ENCODE assay signal across 13 cellular contexts in genomic region chr16:11308493-11309283, GRCh38. TPM values are rescaled to one million over a fixed set of nuclear protein-coding genes. Genes with fewer than 3 reads are reported as not detected.
DNase-seq lines count a peak whose midpoint lies in the region; ATAC-seq, FAIRE-seq and TF ChIP-seq lines count a peak whose summit lies in the region.
"Had no signal": no experiment of that assay in that cellular context is flagged by ENCODE, and none has a peak within 500 bp of the region (broad histone marks: within the 10 kb centered on the region; RNA-seq: fewer than 3 reads in every experiment).

No MANE protein-coding gene starts in this region.

- peak overlapping the region; percentile 57 for H3K4me2 ChIP-seq in HepG2 (ENCODE audit: low read depth, low read length)
- H3K4me2 ChIP-seq in MM.1S (ENCODE audit: low read depth, low read length) = peak overlapping the region; percentile 93; the same call in 1 of the 2 replicates

- no peak; the same call in 1 of the 2 replicates for TF ChIP-seq RAD21 in HepG2 (CRISPR knock-in tag; IDR thresholded peaks at IDR 0.05)

- H4K20me1 ChIP-seq in HepG2 (ENCODE audit: insufficient read depth, low read length) = no peaks in the 10 kb centered on the region
- H4K20me1 ChIP-seq in MM.1S (ENCODE audit: insufficient read depth, low read length) = no peaks in the 10 kb centered on the region

- CTCF ChIA-PET in HepG2 (lab: Yijun Ruan, JAX; ENCODE audit: low intra/inter-chr PET ratio, low total read pairs) = no interaction called here

- ATAC-seq in HepG2 (peak; percentile 39), right lobe of liver (no peak), esophagus mucosa (peak; percentile 55)
- ATAC-seq: stimulated activated effector memory CD8-positive, alpha-beta T cell treated with anti-CD3 and anti-CD28 coated beads, Interleukin-12 subunit alpha, Interleukin-12 subunit beta, amount 100 ng/mL, for 72 hours had no signal

- intact Hi-C loops in HepG2 (cut with micrococcal nuclease; ENCODE audit: unreplicated experiment) (no loop called here), right lobe of liver (cut with DNase I) (no loop called here)

- no TSS peak for BruUV-seq in HepG2 (replicated peaks; lab: Mats Ljungman, UMichigan)

- H3K4me3 ChIP-seq in HepG2 (replicated peaks in 1 of 3; ENCODE audit: insufficient read depth in 1 of 3, low read depth in 2 of 3, low read length in 3 of 3) (peak overlapping the region in 1 of 3 experiments; percentile 35; a peak in 1 of 6 replicates), right lobe of liver (no peak overlapping the region), MM.1S (ENCODE audit: low read length) (no peak overlapping the region)
- H3K4me3 ChIP-seq: SJSA1 had no signal

- H3F3A ChIP-seq in MM.1S (ENCODE audit: insufficient read depth, low read length) = peaks cover 45% of the 10 kb centered on the region

- no peaks in the 10 kb centered on the region for H3K36me3 ChIP-seq in HepG2 (replicated peaks in 1 of 2; ENCODE audit: control insufficient read depth in 1 of 2, insufficient read depth in 2 of 2, low read length in 2 of 2)
- H3K36me3 ChIP-seq in right lobe of liver = no peaks in the 10 kb centered on the region
- no peaks in the 10 kb centered on the region for H3K36me3 ChIP-seq in MM.1S (replicated peaks; ENCODE audit: insufficient read depth, low read length)
- H3K36me3 ChIP-seq: SJSA1 had no signal

- DNase-seq in HepG2 (ENCODE audit: low spot score) (peak; percentile 87), right lobe of liver (no peak), MM.1S (peak; percentile 84), urothelium cell line (ENCODE audit: low spot score) (peak; percentile 58), OCI-M2 (lab: John Stamatoyannopoulos, UW; ENCODE audit: unreplicated experiment) (no peak), RCC 7860 (ENCODE audit: low spot score) (no peak)
- DNase-seq in activated effector memory CD4-positive, alpha-beta T cell treated with Interleukin-2 at 50 U/mL for 16 hours = no peak
- DNase-seq: NCI-H2171 treated with DMSO at 0.1 percent for 48 hours had no signal

- in situ Hi-C loops in HepG2 (cut with HindIII; ENCODE audit: extremely low pct_ligation_motif_present, low pct_unique_long_range_greater_than_20kb) = no loop called here

- H3K79me2 ChIP-seq in HepG2 (ENCODE audit: insufficient read depth, low read length) = no peaks in the 10 kb centered on the region
- H3K79me2 ChIP-seq in MM.1S (ENCODE audit: low read length) = no peaks in the 10 kb centered on the region

- peaks cover 84% of the 10 kb centered on the region for H3K4me1 ChIP-seq in HepG2 (ENCODE audit: insufficient read depth, low read length)
- H3K4me1 ChIP-seq in right lobe of liver = peaks cover 0 to 15% (median 0%) of the 10 kb centered on the region in 4 donors
- H3K4me1 ChIP-seq in MM.1S (ENCODE audit: low read length) = peaks cover 46% of the 10 kb centered on the region

- 27% methylated on average over 6 of the region's 15 CpGs for WGBS in HepG2 (ENCODE audit: low lambda C conversion rate)
- WGBS in right lobe of liver (ENCODE audit: insufficient coverage, low coverage, low lambda C conversion rate, missing lambda C conversion rate) = no CpG with 5 or more reads among the region's 15 CpGs

- FAIRE-seq in HepG2 (lab: Jason Lieb, UNC) (no peak), urothelium cell line (lab: Jason Lieb, UNC) (no peak), RCC 7860 (lab: Jason Lieb, UNC) (no peak)

- TF ChIP-seq POLR2A in HepG2 (IDR thresholded peaks at IDR 0.05; ENCODE audit: insufficient read depth in 1 of 2, low read depth in 2 of 2, low read length in 2 of 2) = peak in 1 of 2 experiments; percentile 56; a peak in 2 of 4 replicates
- no peak for TF ChIP-seq POLR2A in right lobe of liver (IDR thresholded peaks at IDR 0.05)

- TF ChIP-seq EP300 in HepG2 (IDR thresholded peaks at IDR 0.05; ENCODE audit: low read depth in 2 of 2, low read length in 2 of 2) (peak in 1 of 2 experiments; percentile 56; a peak in 1 of 4 replicates), HepG2 (CRISPR knock-in tag; IDR thresholded peaks at IDR 0.05; ENCODE audit: borderline replicate concordance) (peak; percentile 73)

- POLR2A ChIA-PET in HepG2 (lab: Yijun Ruan, JAX) = interaction anchor here (1.0 to 7.4 kb wide), 18 partner anchors 11 to 489 kb away, joined by 3 to 234 read pairs (median 6); partner anchors contain the start of genes PRM2, PRM3, SOCS1 and TNP2

- no peaks in the 10 kb centered on the region for H3K9me3 ChIP-seq in HepG2 (ENCODE audit: low read length)
- H3K9me3 ChIP-seq in right lobe of liver = no peaks in the 10 kb centered on the region
- no peaks in the 10 kb centered on the region for H3K9me3 ChIP-seq in MM.1S (replicated peaks; ENCODE audit: insufficient read depth, low read length)
- H3K9me3 ChIP-seq: SJSA1 had no signal

- H3K27ac ChIP-seq in HepG2 (ENCODE audit: extremely low read length, insufficient read depth, low read length) = peak overlapping the region; percentile 89
- no peak overlapping the region for H3K27ac ChIP-seq in right lobe of liver
- H3K27ac ChIP-seq in MM.1S (ENCODE audit: low read length) = peak overlapping the region; percentile 100

- H3K9me2 ChIP-seq in MM.1S (replicated peaks; ENCODE audit: insufficient read depth, low read length) = no peaks in the 10 kb centered on the region

- H3K27me3 ChIP-seq in HepG2 (ENCODE audit: control insufficient read depth in 1 of 2, insufficient read depth in 2 of 2, low read length in 2 of 2) = no peaks in the 10 kb centered on the region
- H3K27me3 ChIP-seq in right lobe of liver = no peaks in the 10 kb centered on the region
- no peaks in the 10 kb centered on the region for H3K27me3 ChIP-seq in MM.1S (replicated peaks; ENCODE audit: insufficient read depth, low read length)
- H3K27me3 ChIP-seq: SJSA1 had no signal

- H2AFZ ChIP-seq in HepG2 (ENCODE audit: low read length) = no peak overlapping the region
- no peak overlapping the region for H2AFZ ChIP-seq in MM.1S (ENCODE audit: low read length)

- TF ChIP-seq CTCF in HepG2 (CRISPR knock-in tag; IDR thresholded peaks at IDR 0.05) = peak; percentile 29; the same call in 1 of the 2 replicates
- no peak for TF ChIP-seq CTCF in right lobe of liver (IDR thresholded peaks at IDR 0.05)
- TF ChIP-seq CTCF in MM.1S (IDR thresholded peaks at IDR 0.05; ENCODE audit: low read length) = no peak

- H3K9ac ChIP-seq in HepG2 (ENCODE audit: insufficient read depth, low read depth, low read length) (peak overlapping the region; percentile 62), MM.1S (ENCODE audit: low read length) (peak overlapping the region; percentile 86)

RNA-seq across cellular contexts. Expression of gene PRM1, which starts 27.6 kb away (rescaled TPM):
- total RNA-seq in HepG2 (2016; rRNA removed; fragmentation: Illumina TruSeq; extraction: Trizol) (not detected in 2 replicates), right lobe of liver (not detected), esophagus mucosa (not detected)
- total RNA-seq in HepG2 (2016; cell fraction: cytosol; rRNA removed; fragmentation: Illumina TruSeq; extraction: Trizol; ENCODE audit: low read depth) = not detected in 2 replicates
- total RNA-seq in HepG2 (2016; cell fraction: insoluble cytoplasmic fraction; rRNA removed; fragmentation: Illumina TruSeq; extraction: Trizol) = not detected in 2 replicates
- not detected in 2 replicates for total RNA-seq in HepG2 (2016; cell fraction: membrane; rRNA removed; fragmentation: Illumina TruSeq; extraction: Trizol)
- not detected in 2 replicates for total RNA-seq in HepG2 (2016; cell fraction: nucleus; rRNA removed; fragmentation: Illumina TruSeq; extraction: Trizol)
- polyA plus RNA-seq in HepG2 (2011; rRNA removed) = not detected in 2 replicates
- 0.44 TPM in 1 of 2 replicates, not detected in the other for polyA plus RNA-seq in HepG2 (2011; cell fraction: cytosol; rRNA removed)
- not detected in 2 replicates for polyA plus RNA-seq in HepG2 (2011; cell fraction: nucleus; rRNA removed)
- polyA plus RNA-seq in HepG2 (2012) = not detected in 2 replicates
- not detected in 2 replicates for polyA plus RNA-seq in HepG2 (2016; cell fraction: cytosol; fragmentation: Illumina TruSeq; extraction: Trizol; ENCODE audit: low read depth)
- not detected in 2 replicates for polyA plus RNA-seq in HepG2 (2016; cell fraction: insoluble cytoplasmic fraction; fragmentation: Illumina TruSeq; extraction: Trizol; ENCODE audit: low read depth)
- polyA plus RNA-seq in HepG2 (2016; cell fraction: membrane; fragmentation: Illumina TruSeq; extraction: Trizol; ENCODE audit: low read depth) = not detected in 2 replicates
- not detected in 2 replicates for polyA plus RNA-seq in HepG2 (2016; cell fraction: nucleus; fragmentation: Illumina TruSeq; extraction: Trizol; ENCODE audit: insufficient read depth, low read depth)
- not detected in 2 replicates for polyA minus RNA-seq in HepG2 (2011; rRNA and poly(A)+ RNA removed; ENCODE audit: low replicate concordance)
- polyA minus RNA-seq in HepG2 (2011; cell fraction: cytosol; rRNA and poly(A)+ RNA removed) = not detected in 2 replicates
- polyA minus RNA-seq in HepG2 (2011; cell fraction: nucleus; rRNA and poly(A)+ RNA removed) = not detected in 2 replicates
- total RNA-seq: cerebellum, SJSA1 had no signal
- polyA plus RNA-seq: neural cell had no signal

RNA-seq across cellular contexts. Expression of gene PRM2, which starts 32.4 kb away (rescaled TPM):
- total RNA-seq in HepG2 (2016; rRNA removed; fragmentation: Illumina TruSeq; extraction: Trizol) (not detected in 2 replicates), right lobe of liver (not detected), esophagus mucosa (not detected)
- 0.61 TPM in 1 of 2 replicates, not detected in the other for total RNA-seq in HepG2 (2016; cell fraction: cytosol; rRNA removed; fragmentation: Illumina TruSeq; extraction: Trizol; ENCODE audit: low read depth)
- total RNA-seq in HepG2 (2016; cell fraction: insoluble cytoplasmic fraction; rRNA removed; fragmentation: Illumina TruSeq; extraction: Trizol) = not detected in 2 replicates
- total RNA-seq in HepG2 (2016; cell fraction: membrane; rRNA removed; fragmentation: Illumina TruSeq; extraction: Trizol) = 0.28 and 0.52 TPM in 2 replicates
- not detected in 2 replicates for total RNA-seq in HepG2 (2016; cell fraction: nucleus; rRNA removed; fragmentation: Illumina TruSeq; extraction: Trizol)
- polyA plus RNA-seq in HepG2 (2011; rRNA removed) = 0.54 TPM in 1 of 2 replicates, not detected in the other
- 0.19 and 0.26 TPM in 2 replicates for polyA plus RNA-seq in HepG2 (2011; cell fraction: cytosol; rRNA removed)
- not detected in 2 replicates for polyA plus RNA-seq in HepG2 (2011; cell fraction: nucleus; rRNA removed)
- not detected in 2 replicates for polyA plus RNA-seq in HepG2 (2012)
- polyA plus RNA-seq in HepG2 (2016; cell fraction: cytosol; fragmentation: Illumina TruSeq; extraction: Trizol; ENCODE audit: low read depth) = 1.6 and 2.0 TPM in 2 replicates
- 0.56 TPM in 1 of 2 replicates, not detected in the other for polyA plus RNA-seq in HepG2 (2016; cell fraction: insoluble cytoplasmic fraction; fragmentation: Illumina TruSeq; extraction: Trizol; ENCODE audit: low read depth)
- 0.55 and 0.73 TPM in 2 replicates for polyA plus RNA-seq in HepG2 (2016; cell fraction: membrane; fragmentation: Illumina TruSeq; extraction: Trizol; ENCODE audit: low read depth)
- not detected in 2 replicates for polyA plus RNA-seq in HepG2 (2016; cell fraction: nucleus; fragmentation: Illumina TruSeq; extraction: Trizol; ENCODE audit: insufficient read depth, low read depth)
- not detected in 2 replicates for polyA minus RNA-seq in HepG2 (2011; rRNA and poly(A)+ RNA removed; ENCODE audit: low replicate concordance)
- polyA minus RNA-seq in HepG2 (2011; cell fraction: cytosol; rRNA and poly(A)+ RNA removed) = not detected in 2 replicates
- polyA minus RNA-seq in HepG2 (2011; cell fraction: nucleus; rRNA and poly(A)+ RNA removed) = not detected in 2 replicates
- total RNA-seq: cerebellum, SJSA1 had no signal
- polyA plus RNA-seq: neural cell had no signal

RNA-seq across cellular contexts. Expression of gene PRM3, which starts 35.3 kb away (rescaled TPM):
- total RNA-seq in HepG2 (2016; rRNA removed; fragmentation: Illumina TruSeq; extraction: Trizol) (not detected in 2 replicates), right lobe of liver (not detected), esophagus mucosa (not detected)
- not detected in 2 replicates for total RNA-seq in HepG2 (2016; cell fraction: cytosol; rRNA removed; fragmentation: Illumina TruSeq; extraction: Trizol; ENCODE audit: low read depth)
- total RNA-seq in HepG2 (2016; cell fraction: insoluble cytoplasmic fraction; rRNA removed; fragmentation: Illumina TruSeq; extraction: Trizol) = not detected in 2 replicates
- not detected in 2 replicates for total RNA-seq in HepG2 (2016; cell fraction: membrane; rRNA removed; fragmentation: Illumina TruSeq; extraction: Trizol)
- not detected in 2 replicates for total RNA-seq in HepG2 (2016; cell fraction: nucleus; rRNA removed; fragmentation: Illumina TruSeq; extraction: Trizol)
- not detected in 2 replicates for polyA plus RNA-seq in HepG2 (2011; rRNA removed)
- not detected in 2 replicates for polyA plus RNA-seq in HepG2 (2011; cell fraction: cytosol; rRNA removed)
- not detected in 2 replicates for polyA plus RNA-seq in HepG2 (2011; cell fraction: nucleus; rRNA removed)
- polyA plus RNA-seq in HepG2 (2012) = not detected in 2 replicates
- polyA plus RNA-seq in HepG2 (2016; cell fraction: cytosol; fragmentation: Illumina TruSeq; extraction: Trizol; ENCODE audit: low read depth) = not detected in 2 replicates
- polyA plus RNA-seq in HepG2 (2016; cell fraction: insoluble cytoplasmic fraction; fragmentation: Illumina TruSeq; extraction: Trizol; ENCODE audit: low read depth) = not detected in 2 replicates
- not detected in 2 replicates for polyA plus RNA-seq in HepG2 (2016; cell fraction: membrane; fragmentation: Illumina TruSeq; extraction: Trizol; ENCODE audit: low read depth)
- polyA plus RNA-seq in HepG2 (2016; cell fraction: nucleus; fragmentation: Illumina TruSeq; extraction: Trizol; ENCODE audit: insufficient read depth, low read depth) = not detected in 2 replicates
- not detected in 2 replicates for polyA minus RNA-seq in HepG2 (2011; rRNA and poly(A)+ RNA removed; ENCODE audit: low replicate concordance)
- polyA minus RNA-seq in HepG2 (2011; cell fraction: cytosol; rRNA and poly(A)+ RNA removed) = not detected in 2 replicates
- 2.8 TPM in 1 of 2 replicates, not detected in the other for polyA minus RNA-seq in HepG2 (2011; cell fraction: nucleus; rRNA and poly(A)+ RNA removed)
- total RNA-seq: cerebellum, SJSA1 had no signal
- polyA plus RNA-seq: neural cell had no signal

RNA-seq across cellular contexts. Expression of gene RMI2, which starts 36.6 kb away (rescaled TPM):
- 55.7 and 65.3 TPM in 2 replicates for total RNA-seq in HepG2 (2016; rRNA removed; fragmentation: Illumina TruSeq; extraction: Trizol)
- 8.6 and 11.0 TPM in 2 replicates for total RNA-seq in HepG2 (2016; cell fraction: cytosol; rRNA removed; fragmentation: Illumina TruSeq; extraction: Trizol; ENCODE audit: low read depth)
- total RNA-seq in HepG2 (2016; cell fraction: insoluble cytoplasmic fraction; rRNA removed; fragmentation: Illumina TruSeq; extraction: Trizol) = 51.5 and 55.7 TPM in 2 replicates
- 28.4 and 29.3 TPM in 2 replicates for total RNA-seq in HepG2 (2016; cell fraction: membrane; rRNA removed; fragmentation: Illumina TruSeq; extraction: Trizol)
- total RNA-seq in HepG2 (2016; cell fraction: nucleus; rRNA removed; fragmentation: Illumina TruSeq; extraction: Trizol) = 23.6 and 25.7 TPM in 2 replicates
- 15.3 and 24.5 TPM in 2 replicates for polyA plus RNA-seq in HepG2 (2011; rRNA removed)
- 18.8 and 22.1 TPM in 2 replicates for polyA plus RNA-seq in HepG2 (2011; cell fraction: cytosol; rRNA removed)
- 10.4 and 11.9 TPM in 2 replicates for polyA plus RNA-seq in HepG2 (2011; cell fraction: nucleus; rRNA removed)
- 19.5 and 50.3 TPM in 2 replicates for polyA plus RNA-seq in HepG2 (2012)
- 10.8 and 11.1 TPM in 2 replicates for polyA plus RNA-seq in HepG2 (2016; cell fraction: cytosol; fragmentation: Illumina TruSeq; extraction: Trizol; ENCODE audit: low read depth)
- 90.6 and 102 TPM in 2 replicates for polyA plus RNA-seq in HepG2 (2016; cell fraction: insoluble cytoplasmic fraction; fragmentation: Illumina TruSeq; extraction: Trizol; ENCODE audit: low read depth)
- 27.3 and 29.2 TPM in 2 replicates for polyA plus RNA-seq in HepG2 (2016; cell fraction: membrane; fragmentation: Illumina TruSeq; extraction: Trizol; ENCODE audit: low read depth)
- 54.0 and 54.7 TPM in 2 replicates for polyA plus RNA-seq in HepG2 (2016; cell fraction: nucleus; fragmentation: Illumina TruSeq; extraction: Trizol; ENCODE audit: insufficient read depth, low read depth)
- 9.1 and 22.0 TPM in 2 replicates for polyA minus RNA-seq in HepG2 (2011; rRNA and poly(A)+ RNA removed; ENCODE audit: low replicate concordance)
- polyA minus RNA-seq in HepG2 (2011; cell fraction: cytosol; rRNA and poly(A)+ RNA removed) = 12.6 and 15.4 TPM in 2 replicates
- 8.4 and 8.7 TPM in 2 replicates for polyA minus RNA-seq in HepG2 (2011; cell fraction: nucleus; rRNA and poly(A)+ RNA removed)
- total RNA-seq in right lobe of liver = 1 to 10 TPM in 3 of 6 experiments, under 1 TPM in 3; 0.37 to 2.9 (median 1.0) TPM
- total RNA-seq in esophagus mucosa = 11.0 TPM

RNA-seq across cellular contexts. Expression of gene TNP2, which starts 39.6 kb away (rescaled TPM):
- total RNA-seq in HepG2 (2016; rRNA removed; fragmentation: Illumina TruSeq; extraction: Trizol) = not detected in 2 replicates
- not detected in 2 replicates for total RNA-seq in HepG2 (2016; cell fraction: cytosol; rRNA removed; fragmentation: Illumina TruSeq; extraction: Trizol; ENCODE audit: low read depth)
- not detected in 2 replicates for total RNA-seq in HepG2 (2016; cell fraction: insoluble cytoplasmic fraction; rRNA removed; fragmentation: Illumina TruSeq; extraction: Trizol)
- not detected in 2 replicates for total RNA-seq in HepG2 (2016; cell fraction: membrane; rRNA removed; fragmentation: Illumina TruSeq; extraction: Trizol)
- total RNA-seq in HepG2 (2016; cell fraction: nucleus; rRNA removed; fragmentation: Illumina TruSeq; extraction: Trizol) = not detected in 2 replicates
- not detected in 2 replicates for polyA plus RNA-seq in HepG2 (2011; rRNA removed)
- polyA plus RNA-seq in HepG2 (2011; cell fraction: cytosol; rRNA removed) = not detected in 2 replicates
- not detected in 2 replicates for polyA plus RNA-seq in HepG2 (2011; cell fraction: nucleus; rRNA removed)
- not detected in 2 replicates for polyA plus RNA-seq in HepG2 (2012)
- polyA plus RNA-seq in HepG2 (2016; cell fraction: cytosol; fragmentation: Illumina TruSeq; extraction: Trizol; ENCODE audit: low read depth) = not detected in 2 replicates
- not detected in 2 replicates for polyA plus RNA-seq in HepG2 (2016; cell fraction: insoluble cytoplasmic fraction; fragmentation: Illumina TruSeq; extraction: Trizol; ENCODE audit: low read depth)
- not detected in 2 replicates for polyA plus RNA-seq in HepG2 (2016; cell fraction: membrane; fragmentation: Illumina TruSeq; extraction: Trizol; ENCODE audit: low read depth)
- polyA plus RNA-seq in HepG2 (2016; cell fraction: nucleus; fragmentation: Illumina TruSeq; extraction: Trizol; ENCODE audit: insufficient read depth, low read depth) = not detected in 2 replicates
- polyA minus RNA-seq in HepG2 (2011; rRNA and poly(A)+ RNA removed; ENCODE audit: low replicate concordance) = not detected in 2 replicates
- not detected in 2 replicates for polyA minus RNA-seq in HepG2 (2011; cell fraction: cytosol; rRNA and poly(A)+ RNA removed)
- not detected in 2 replicates for polyA minus RNA-seq in HepG2 (2011; cell fraction: nucleus; rRNA and poly(A)+ RNA removed)
- total RNA-seq in right lobe of liver = not detected
- not detected for total RNA-seq in esophagus mucosa
- total RNA-seq: cerebellum, SJSA1 had no signal
- polyA plus RNA-seq: neural cell had no signal

Comparison
In these comparisons a context has a peak if more than half of its experiments do, and no peak if none do; other contexts are left out.
1. ATAC-seq: peak in HepG2 (single experiment) and esophagus mucosa (single experiment); none in right lobe of liver (0 of 4).
2. DNase-seq: peak in HepG2 (single experiment), MM.1S (single experiment) and urothelium cell line (single experiment); none in right lobe of liver (0 of 3), OCI-M2 (single experiment), RCC 7860 (single experiment) and activated effector memory CD4-positive, alpha-beta T cell treated with Interleukin-2 at 50 U/mL for 16 hours (single experiment).
3. H3K27ac ChIP-seq: peak in HepG2 (single experiment) and MM.1S (single experiment); none in right lobe of liver (0 of 3).